In the genomic region with DNA sequence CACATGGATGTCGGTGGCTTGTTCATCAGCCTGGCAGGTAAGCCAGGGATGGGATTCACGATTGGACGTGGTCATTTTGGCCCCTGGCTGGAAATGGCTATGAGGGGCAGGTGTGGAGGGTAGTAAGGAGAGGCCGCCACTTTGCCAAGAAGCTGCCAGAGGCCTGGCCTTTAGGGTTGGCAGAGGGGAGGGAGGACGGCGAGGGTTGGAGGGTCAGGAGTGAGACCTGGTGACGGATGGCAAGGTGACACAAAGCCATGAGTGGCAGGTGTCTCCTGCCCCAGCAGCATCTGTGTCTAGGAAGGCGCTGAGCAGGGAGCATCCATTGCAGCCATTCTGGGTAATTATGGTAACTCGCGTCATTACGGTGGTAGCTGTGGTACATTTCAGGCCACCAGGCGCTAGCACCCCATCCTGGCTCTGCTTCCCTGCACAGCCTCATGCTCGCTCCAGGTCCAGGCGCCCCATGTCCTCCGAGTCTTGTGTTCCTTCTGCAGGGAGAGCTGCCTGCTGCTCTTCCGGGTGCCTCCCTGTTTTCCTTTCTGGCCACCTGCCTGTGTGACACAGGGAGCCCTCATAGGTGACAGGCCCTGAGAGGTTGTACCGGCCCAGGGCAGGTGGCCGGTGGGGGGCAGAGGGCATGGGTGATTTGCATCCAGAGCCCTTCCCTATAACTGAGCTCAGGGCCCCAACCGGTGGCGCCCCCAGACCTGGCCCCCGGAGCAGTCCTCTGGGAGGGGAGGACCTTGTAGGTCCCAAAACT, we compare ENCODE assay signal across 12 cellular contexts. TPM values are rescaled to one million over a fixed set of nuclear protein-coding genes. Genes with fewer than 3 reads are reported as not detected.
A peak's percentile ranks its signal among the peaks of the same experiment; 100 is the strongest.
DNase-seq lines count a peak whose midpoint lies in the region; ATAC-seq and TF ChIP-seq lines count a peak whose summit lies in the region.
"Had no signal": no experiment of that assay in that cellular context is flagged by ENCODE, and none has a peak within 500 bp of the region (broad histone marks: within the 10 kb centered on the region; RNA-seq: fewer than 3 reads in every experiment).

No MANE protein-coding gene starts in this region.

- peaks cover 77% of the 10 kb centered on the region for H4K20me1 ChIP-seq in BLaER1
- H4K20me1 ChIP-seq in GM23338 (replicated peaks; ENCODE audit: insufficient read depth) = peaks cover 6% of the 10 kb centered on the region; the same call in 1 of the 2 replicates

- H3K4me3 Mint-ChIP-seq in GM23338 = peak overlapping the region; percentile 24; the same call in 1 of the 3 replicates
- H3K4me3 Mint-ChIP-seq in brain = peak overlapping the region in 3 of 5 experiments; percentile 43 to 72 (median 58)
- H3K4me3 Mint-ChIP-seq in natural killer cell = peak overlapping the region; percentile 91
- H3K4me3 Mint-ChIP-seq: stimulated activated memory B cell treated with anti-CD40 and anti-IgM and Interleukin-4, amounts not matched to agents 10 μg/mL and 1 μg/mL and 100 μg/mL, for 72 hours had no signal

- H3K4me1 ChIP-seq in BLaER1 (peaks cover 90% of the 10 kb centered on the region), GM23338 (ENCODE audit: insufficient read depth) (peaks cover 10% of the 10 kb centered on the region; the same call in 1 of the 2 replicates), psoas muscle (peaks cover 57% of the 10 kb centered on the region)

- H3K36me3 Mint-ChIP-seq in GM23338 (ENCODE audit: low read depth) (no peaks in the 10 kb centered on the region), brain (no peaks in the 10 kb centered on the region), natural killer cell (no peaks in the 10 kb centered on the region)
- H3K36me3 Mint-ChIP-seq: stimulated activated memory B cell treated with anti-CD40 and anti-IgM and Interleukin-4, amounts not matched to agents 10 μg/mL and 1 μg/mL and 100 μg/mL, for 72 hours had no signal

- no peak overlapping the region for H3K27ac Mint-ChIP-seq in GM23338
- H3K27ac Mint-ChIP-seq in brain = peak overlapping the region; percentile 45 to 94 (median 85)
- H3K27ac Mint-ChIP-seq in natural killer cell = peak overlapping the region; percentile 86 to 97
- H3K27ac Mint-ChIP-seq: stimulated activated memory B cell treated with anti-CD40 and anti-IgM and Interleukin-4, amounts not matched to agents 10 μg/mL and 1 μg/mL and 100 μg/mL, for 72 hours had no signal

- H3K79me2 ChIP-seq in GM23338 (replicated peaks; ENCODE audit: insufficient read depth) = no peaks in the 10 kb centered on the region

- H3K27me3 Mint-ChIP-seq in GM23338 (ENCODE audit: insufficient read depth, low read depth, poor library complexity) (peaks cover 30% of the 10 kb centered on the region), brain (no peaks in the 10 kb centered on the region), natural killer cell (ENCODE audit: low read depth in 2 of 2) (no peaks in the 10 kb centered on the region)

- H3K9me2 ChIP-seq in GM23338 (ENCODE audit: insufficient read depth) = no peaks in the 10 kb centered on the region

- peaks cover 5% of the 10 kb centered on the region for H3F3A ChIP-seq in GM23338 (replicated peaks; ENCODE audit: low read depth)

- no peaks in the 10 kb centered on the region for H3K27me3 ChIP-seq in BLaER1
- peaks cover 26% of the 10 kb centered on the region for H3K27me3 ChIP-seq in GM23338 (ENCODE audit: insufficient read depth)
- H3K27me3 ChIP-seq in psoas muscle (ENCODE audit: insufficient read depth in 3 of 3, low read length in 2 of 3) = no peaks in the 10 kb centered on the region

- H3K9ac ChIP-seq in BLaER1 = peak overlapping the region; percentile 62

- 0 out of 2 replicates have a peak overlapping the region, but pooled peaks have one; percentile 20 for H3K4me3 ChIP-seq in BLaER1
- no peak overlapping the region for H3K4me3 ChIP-seq in GM23338
- H3K4me3 ChIP-seq in psoas muscle = no peak overlapping the region

- H3K4me1 Mint-ChIP-seq in GM23338 (peaks cover 32% of the 10 kb centered on the region), brain (peaks cover 68% of the 10 kb centered on the region), natural killer cell (peaks cover 53 to 74% of the 10 kb centered on the region in 2 donors)

- H3K27ac ChIP-seq in BLaER1 = peak overlapping the region; percentile 73
- H3K27ac ChIP-seq in GM23338 (ENCODE audit: low read depth) = no peak overlapping the region
- no peak overlapping the region for H3K27ac ChIP-seq in psoas muscle

- H3K36me3 ChIP-seq in BLaER1 (peaks cover 12% of the 10 kb centered on the region; the same call in 1 of the 2 replicates), GM23338 (ENCODE audit: insufficient read depth) (no peaks in the 10 kb centered on the region), psoas muscle (ENCODE audit: insufficient read depth in 1 of 2, low read depth in 1 of 2) (peaks cover 0 to 4% of the 10 kb centered on the region in 2 donors)

- no peak for TF ChIP-seq CTCF in GM23338 (conservative IDR thresholded peaks at IDR 0.05; ENCODE audit: low read depth in 2 of 2)
- TF ChIP-seq CTCF in brain (conservative IDR thresholded peaks at IDR 0.05) = no peak
- TF ChIP-seq CTCF in natural killer cell (IDR thresholded peaks at IDR 0.05) = no peak
- no peak for TF ChIP-seq CTCF in psoas muscle (IDR thresholded peaks at IDR 0.05)

- H2AFZ ChIP-seq in GM23338 = no peak overlapping the region

- WGBS in psoas muscle, 3 donors = 61 to 78% (median 70%) methylated on average over 21 of the region's 21 CpGs

- H3K4me2 ChIP-seq in BLaER1 (peak overlapping the region; percentile 98), GM23338 (no peak overlapping the region)

- ATAC-seq in GM23338 = no peak
- ATAC-seq in natural killer cell = no peak
- no peak for ATAC-seq in psoas muscle
- ATAC-seq in GM19463 (IDR thresholded peaks at IDR 0.05; ENCODE audit: unreplicated experiment) = no peak
- no peak for ATAC-seq in GM19397 (IDR thresholded peaks at IDR 0.05; ENCODE audit: unreplicated experiment)
- ATAC-seq: stimulated activated memory B cell treated with anti-CD40 and anti-IgM and Interleukin-4, amounts not matched to agents 10 μg/mL and 1 μg/mL and 100 μg/mL, for 72 hours had no signal

- no peak for DNase-seq in GM23338 (ENCODE audit: low spot score)
- DNase-seq in natural killer cell = no peak
- no peak for DNase-seq in psoas muscle
- no peak for DNase-seq in NOMO-1 treated with DMSO at 0.1 percent for 48 hours (lab: John Stamatoyannopoulos, UW; ENCODE audit: unreplicated experiment)
- DNase-seq: islet precursor cell, NCI-H526, Right ventricle myocardium superior had no signal

- intact Hi-C loops in natural killer cell (cut with micrococcal nuclease) (no loop called here), psoas muscle (cut with DNase I) (no loop called here)

- no peaks in the 10 kb centered on the region for H3K9me3 ChIP-seq in BLaER1
- no peaks in the 10 kb centered on the region for H3K9me3 ChIP-seq in psoas muscle

- H3K9me3 Mint-ChIP-seq in GM23338 = no peaks in the 10 kb centered on the region
- peaks cover 0 to 2% (median 0%) of the 10 kb centered on the region in 5 experiments for H3K9me3 Mint-ChIP-seq in brain
- H3K9me3 Mint-ChIP-seq in natural killer cell = no peaks in the 10 kb centered on the region
- H3K9me3 Mint-ChIP-seq: stimulated activated memory B cell treated with anti-CD40 and anti-IgM and Interleukin-4, amounts not matched to agents 10 μg/mL and 1 μg/mL and 100 μg/mL, for 72 hours had no signal

TF ChIP-seq in GM23338, 12 proteins besides CTCF, POLR2A, EP300 and RAD21 (continues in another document):
- TF ChIP-seq CREB1 (CRISPR knock-in tag; IDR thresholded peaks at IDR 0.05; ENCODE audit: low read depth) (no peak), POLR2AphosphoS5 (IDR thresholded peaks at IDR 0.05; ENCODE audit: low read depth) (no peak), EZH2 (IDR thresholded peaks at IDR 0.05; ENCODE audit: low read depth, unreplicated experiment) (no peak), ZNF331 (CRISPR knock-in tag; IDR thresholded peaks at IDR 0.05; ENCODE audit: low read depth) (no peak)
- TF ChIP-seq, protein P1, sequence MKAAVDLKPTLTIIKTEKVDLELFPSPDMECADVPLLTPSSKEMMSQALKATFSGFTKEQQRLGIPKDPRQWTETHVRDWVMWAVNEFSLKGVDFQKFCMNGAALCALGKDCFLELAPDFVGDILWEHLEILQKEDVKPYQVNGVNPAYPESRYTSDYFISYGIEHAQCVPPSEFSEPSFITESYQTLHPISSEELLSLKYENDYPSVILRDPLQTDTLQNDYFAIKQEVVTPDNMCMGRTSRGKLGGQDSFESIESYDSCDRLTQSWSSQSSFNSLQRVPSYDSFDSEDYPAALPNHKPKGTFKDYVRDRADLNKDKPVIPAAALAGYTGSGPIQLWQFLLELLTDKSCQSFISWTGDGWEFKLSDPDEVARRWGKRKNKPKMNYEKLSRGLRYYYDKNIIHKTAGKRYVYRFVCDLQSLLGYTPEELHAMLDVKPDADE (IDR thresholded peaks at IDR 0.05) = no peak

RNA-seq across cellular contexts. Expression of gene SSBP4, which starts 4.2 kb away (rescaled TPM):
- 42.8 and 44.4 TPM in 2 replicates for total RNA-seq in GM23338 (2014; rRNA removed; shearing (Covaris generic))
- polyA plus RNA-seq in GM23338 (2016; fragmentation: Nextera tagmentation; extraction: Ambion mirVana) = 47.9 and 52.0 TPM in 2 replicates
- polyA plus RNA-seq in brain (ENCODE audit: insufficient read depth, low read depth, low replicate concordance) = 93.3 TPM
- total RNA-seq in natural killer cell = 100 to 1,000 TPM; 137 to 169 (median 158) TPM
- total RNA-seq in psoas muscle = 10 to 100 TPM; 29.1 to 46.1 (median 29.6) TPM
- polyA plus RNA-seq in psoas muscle = 10 to 100 TPM; 25.8 to 37.8 (median 28.6) TPM

RNA-seq across cellular contexts. Expression of gene ISYNA1, which starts 14.5 kb away (rescaled TPM):
- total RNA-seq in GM23338 (2014; rRNA removed; shearing (Covaris generic)) = 199 and 208 TPM in 2 replicates
- 191 and 217 TPM in 2 replicates for polyA plus RNA-seq in GM23338 (2016; fragmentation: Nextera tagmentation; extraction: Ambion mirVana)
- polyA plus RNA-seq in brain (ENCODE audit: insufficient read depth, low read depth, low replicate concordance) = 120 TPM
- total RNA-seq in natural killer cell = 10 to 100 TPM; 39.7 to 53.6 (median 40.1) TPM
- total RNA-seq in psoas muscle = 10 to 100 TPM in 3 of 4 donors, 1 to 10 TPM in 1; 9.8 to 17.0 (median 10.9) TPM
- 1 to 10 TPM; 6.3 to 8.6 (median 8.0) TPM for polyA plus RNA-seq in psoas muscle

RNA-seq across cellular contexts. Expression of gene LRRC25, which starts 26.0 kb away (rescaled TPM):
- total RNA-seq in GM23338 (2014; rRNA removed; shearing (Covaris generic)) = 0.17 TPM in 1 of 2 replicates, not detected in the other
- 0.14 and 0.24 TPM in 2 replicates for polyA plus RNA-seq in GM23338 (2016; fragmentation: Nextera tagmentation; extraction: Ambion mirVana)
- 0.83 TPM for polyA plus RNA-seq in brain (ENCODE audit: insufficient read depth, low read depth, low replicate concordance)
- 10 to 100 TPM in 2 of 3 donors, 1 to 10 TPM in 1; 3.9 to 28.2 (median 12.0) TPM for total RNA-seq in natural killer cell
- 1 to 10 TPM; 2.0 to 4.1 (median 2.4) TPM for total RNA-seq in psoas muscle
- 1 to 10 TPM in 2 of 3 donors, under 1 TPM in 1; 0.65 to 5.2 (median 1.3) TPM for polyA plus RNA-seq in psoas muscle

RNA-seq across cellular contexts. Expression of gene GDF15, which starts 37.5 kb away (rescaled TPM):
- 15.7 and 19.8 TPM in 2 replicates for total RNA-seq in GM23338 (2014; rRNA removed; shearing (Covaris generic))
- polyA plus RNA-seq in GM23338 (2016; fragmentation: Nextera tagmentation; extraction: Ambion mirVana) (12.6 and 18.3 TPM in 2 replicates), brain (ENCODE audit: insufficient read depth, low read depth, low replicate concordance) (5.2 TPM), psoas muscle (10 to 100 TPM in 1 of 3 donors, under 1 TPM in 2; 0.27 to 37.1 (median 0.35) TPM)
- total RNA-seq in natural killer cell (1 to 10 TPM in 1 of 3 donors, under 1 TPM in 1, not detected in 1; 0.85 to 1.5 TPM), psoas muscle (1 to 10 TPM in 2 of 4 donors, under 1 TPM in 2; 0.50 to 8.5 (median 2.2) TPM)

Comparison
In these comparisons a context has a peak if more than half of its experiments do, and no peak if none do; other contexts are left out.
1. H3K4me3 Mint-ChIP-seq: peak in every context shown above with its lines; median percentile 91 in natural killer cell; 58 in brain; 24 in GM23338.